In the genomic region with DNA sequence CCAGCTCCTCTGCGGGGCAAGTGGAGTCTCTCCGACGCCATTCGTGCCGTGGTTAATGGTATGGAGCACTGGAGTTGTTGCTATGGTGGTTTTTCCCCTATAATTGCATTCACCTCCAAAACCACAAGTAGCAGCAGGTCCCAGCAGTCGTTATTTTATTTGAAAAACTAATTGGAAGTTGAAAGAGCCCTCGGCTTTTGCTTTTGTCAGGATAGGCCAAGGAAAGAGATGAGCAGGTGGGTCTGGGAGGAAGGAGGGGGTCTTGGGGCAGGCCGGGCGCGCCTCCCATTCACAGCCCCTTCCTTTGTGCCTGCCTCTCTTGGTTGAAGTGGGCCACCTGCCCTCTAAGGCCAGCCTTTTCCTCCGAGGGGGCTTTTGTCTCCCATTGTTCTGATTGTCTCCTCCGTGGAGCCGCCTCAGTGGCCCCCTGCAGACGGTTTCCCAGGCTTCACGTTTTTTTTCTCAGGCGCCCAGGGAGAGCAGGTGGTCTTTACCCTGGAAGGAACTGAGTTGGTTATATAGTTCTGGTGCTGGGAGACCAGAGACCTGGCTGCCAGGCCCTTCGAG, we compare ENCODE assay signal across 23 cellular contexts. TPM values are rescaled to one million over a fixed set of nuclear protein-coding genes. Genes with fewer than 3 reads are reported as not detected.
DNase-seq lines count a peak whose midpoint lies in the region; ATAC-seq and FAIRE-seq lines count a peak whose summit lies in the region.
"Had no signal": no experiment of that assay in that cellular context is flagged by ENCODE, and none has a peak within 500 bp of the region (broad histone marks: within the 10 kb centered on the region; RNA-seq: fewer than 3 reads in every experiment).

No MANE protein-coding gene starts in this region.

- no peak overlapping the region for H3K4me3 Mint-ChIP-seq in activated CD4-positive, alpha-beta T cell treated with anti-CD3 and anti-CD28 coated beads for 36 hours
- H3K4me3 Mint-ChIP-seq: activated CD4-positive, alpha-beta memory T cell treated with anti-CD3 and anti-CD28 coated beads for 36 hours; central memory CD8-positive, alpha-beta T cell had no signal

- H3K27ac ChIP-seq in ectodermal cell (ENCODE audit: insufficient read depth, low read depth, low read length, poor library complexity, severe bottlenecking): peak overlapping the region; percentile 94
- H3K27ac ChIP-seq: BLaER1, esophagus squamous epithelium had no signal

- peaks cover 17% of the 10 kb centered on the region for H3K4me1 ChIP-seq in ectodermal cell (ENCODE audit: control insufficient read depth, insufficient read depth, low read length)
- H3K4me1 ChIP-seq: BLaER1 had no signal

- H3K4me3 ChIP-seq in ectodermal cell (ENCODE audit: insufficient read depth, low read depth, low read length): no peak overlapping the region
- H3K4me3 ChIP-seq: BLaER1, esophagus squamous epithelium had no signal

- H3K9me3 Mint-ChIP-seq in activated CD4-positive, alpha-beta T cell treated with anti-CD3 and anti-CD28 coated beads for 36 hours (ENCODE audit: low read depth): no peaks in the 10 kb centered on the region
- H3K9me3 Mint-ChIP-seq: activated CD4-positive, alpha-beta memory T cell treated with anti-CD3 and anti-CD28 coated beads for 36 hours; central memory CD8-positive, alpha-beta T cell had no signal

- no peaks in the 10 kb centered on the region for H3K27me3 Mint-ChIP-seq in activated CD4-positive, alpha-beta T cell treated with anti-CD3 and anti-CD28 coated beads for 36 hours
- H3K27me3 Mint-ChIP-seq: activated CD4-positive, alpha-beta memory T cell treated with anti-CD3 and anti-CD28 coated beads for 36 hours; central memory CD8-positive, alpha-beta T cell had no signal

- DNase-seq in COR-L47 (lab: John Stamatoyannopoulos, UW): peak; percentile 12
- DNase-seq in NCI-H1105 treated with DMSO at 0.1 percent for 48 hours (lab: John Stamatoyannopoulos, UW): peak; percentile 98
- peak; percentile 89 for DNase-seq in NCI-H2227 (lab: John Stamatoyannopoulos, UW; ENCODE audit: unreplicated experiment)
- DNase-seq in NCI-H2029 treated with DMSO at 0.1 percent for 48 hours (lab: John Stamatoyannopoulos, UW): no peak
- DNase-seq in amniotic stem cell (lab: John Stamatoyannopoulos, UW): no peak
- no peak for DNase-seq in urothelium cell line (ENCODE audit: low spot score)
- DNase-seq in activated CD4-positive, alpha-beta T cell treated with anti-CD3 and anti-CD28 coated beads for 36 hours: no peak
- DNase-seq: activated CD4-positive, alpha-beta memory T cell treated with anti-CD3 and anti-CD28 coated beads for 36 hours; activated naive CD4-positive, alpha-beta T cell; aorta; effector CD8-positive, alpha-beta T cell; esophagus squamous epithelium; GDM1; GOT3; left ventricle myocardium superior; NCI-H510A had no signal

- no peak for FAIRE-seq in urothelium cell line (lab: Jason Lieb, UNC)
- FAIRE-seq: A204.1 had no signal

- H3K36me3 Mint-ChIP-seq in activated CD4-positive, alpha-beta T cell treated with anti-CD3 and anti-CD28 coated beads for 36 hours (ENCODE audit: low read depth): peaks cover 18% of the 10 kb centered on the region

- H3K27me3 ChIP-seq in ectodermal cell (ENCODE audit: control insufficient read depth, insufficient read depth, low read length, poor library complexity, severe bottlenecking): no peaks in the 10 kb centered on the region
- H3K27me3 ChIP-seq: BLaER1, esophagus squamous epithelium had no signal

- intact Hi-C loops in activated CD4-positive, alpha-beta T cell treated with anti-CD3 and anti-CD28 coated beads for 36 hours (cut with DNase I, micrococcal nuclease): no loop called here

- WGBS in ectodermal cell, 2 experiments: 7 to 8% methylated on average over 13 to 17 of the region's 17 CpGs

- H3K4me1 Mint-ChIP-seq in activated CD4-positive, alpha-beta T cell treated with anti-CD3 and anti-CD28 coated beads for 36 hours: no peaks in the 10 kb centered on the region
- H3K4me1 Mint-ChIP-seq: central memory CD8-positive, alpha-beta T cell had no signal

- peaks cover 14% of the 10 kb centered on the region for H3K36me3 ChIP-seq in ectodermal cell (ENCODE audit: control insufficient read depth, insufficient read depth, low read length)

- no peak overlapping the region for H3K27ac Mint-ChIP-seq in activated CD4-positive, alpha-beta T cell treated with anti-CD3 and anti-CD28 coated beads for 36 hours
- H3K27ac Mint-ChIP-seq: activated CD4-positive, alpha-beta memory T cell treated with anti-CD3 and anti-CD28 coated beads for 36 hours had no signal

- no peaks in the 10 kb centered on the region for H3K9me3 ChIP-seq in ectodermal cell (ENCODE audit: control insufficient read depth, low read length)
- H3K9me3 ChIP-seq: BLaER1, esophagus squamous epithelium had no signal

- ATAC-seq in activated CD4-positive, alpha-beta T cell treated with anti-CD3 and anti-CD28 coated beads for 36 hours: no peak
- ATAC-seq: left ventricle myocardium superior, Right ventricle myocardium inferior had no signal

- POLR2A ChIA-PET in activated CD4-positive, alpha-beta T cell treated with anti-CD3 and anti-CD28 coated beads for 36 hours (lab: Charles Lee): no interaction called here

- CTCF ChIA-PET in activated CD4-positive, alpha-beta T cell treated with anti-CD3 and anti-CD28 coated beads for 36 hours (lab: Charles Lee): no interaction called here

RNA-seq across cellular contexts. Expression of gene GHRH, which starts 15.9 kb away (rescaled TPM):
- polyA plus RNA-seq in ectodermal cell (2013, experiment 1 of 4): not detected
- polyA plus RNA-seq in ectodermal cell (2013, experiment 2 of 4): 0.53 TPM
- polyA plus RNA-seq in ectodermal cell (2013, experiment 3 of 4): not detected
- 0.49 TPM for polyA plus RNA-seq in ectodermal cell (2013, experiment 4 of 4)
- total RNA-seq in activated CD4-positive, alpha-beta T cell treated with anti-CD3 and anti-CD28 coated beads for 36 hours: not detected
- total RNA-seq: activated CD4-positive, alpha-beta memory T cell treated with anti-CD3 and anti-CD28 coated beads for 36 hours; aorta; esophagus squamous epithelium; left ventricle myocardium superior; mononuclear cell; Right ventricle myocardium inferior; subcutaneous adipose tissue had no signal
- polyA plus RNA-seq: aorta had no signal

RNA-seq across cellular contexts. Expression of gene MANBAL, which starts 43.7 kb away (rescaled TPM):
- 67.3 TPM for polyA plus RNA-seq in ectodermal cell (2013, experiment 1 of 4)
- polyA plus RNA-seq in ectodermal cell (2013, experiment 2 of 4): 68.0 TPM
- polyA plus RNA-seq in ectodermal cell (2013, experiment 3 of 4): 58.8 TPM
- 63.8 TPM for polyA plus RNA-seq in ectodermal cell (2013, experiment 4 of 4)
- total RNA-seq in activated CD4-positive, alpha-beta T cell treated with anti-CD3 and anti-CD28 coated beads for 36 hours: 10 to 100 TPM; 11.9 to 13.5 TPM

Comparison
In these comparisons a context has a peak if more than half of its experiments do, and no peak if none do; other contexts are left out.
1. DNase-seq: peak in COR-L47 (single experiment), NCI-H1105 treated with DMSO at 0.1 percent for 48 hours (single experiment) and NCI-H2227 (single experiment); none in NCI-H2029 treated with DMSO at 0.1 percent for 48 hours (single experiment), amniotic stem cell (single experiment), urothelium cell line (single experiment) and activated CD4-positive, alpha-beta T cell treated with anti-CD3 and anti-CD28 coated beads for 36 hours (single experiment).